Comparison of ENCODE assay signal across 10 cellular contexts in genomic region chr17:29039764-29040598, GRCh38. TPM values are rescaled to one million over a fixed set of nuclear protein-coding genes. Genes with fewer than 3 reads are reported as not detected.
A peak's percentile ranks its signal among the peaks of the same experiment; 100 is the strongest.
DNase-seq lines count a peak whose midpoint lies in the region; ATAC-seq, FAIRE-seq and TF ChIP-seq lines count a peak whose summit lies in the region.
"Had no signal": no experiment of that assay in that cellular context is flagged by ENCODE, and none has a peak within 500 bp of the region (broad histone marks: within the 10 kb centered on the region; RNA-seq: fewer than 3 reads in every experiment).

No MANE protein-coding gene starts in this region.

- peak overlapping the region; percentile 64 for H3K18ac ChIP-seq in mesendoderm (ENCODE audit: low read length)

- TF ChIP-seq CTCF in AG10803 (conservative IDR thresholded peaks at IDR 0.05; ENCODE audit: low read length) (no peak), bronchial epithelial cell (IDR thresholded peaks at IDR 0.05; ENCODE audit: insufficient read depth, low read length, severe bottlenecking) (no peak)

- H2BK5ac ChIP-seq in mesendoderm (ENCODE audit: low read length) = peak overlapping the region; percentile 89

- no peak for FAIRE-seq in bronchial epithelial cell (lab: Jason Lieb, UNC)

- 81% methylated on average over 13 of the region's 13 CpGs for WGBS in HUES64
- no CpG with 5 or more reads among the region's 13 CpGs for WGBS in mesendoderm (ENCODE audit: extremely low coverage, insufficient coverage, low lambda C conversion rate)

- H3K4me1 ChIP-seq in HUES64 (ENCODE audit: insufficient read depth, low read length) = peaks cover 63% of the 10 kb centered on the region
- peaks cover 30% of the 10 kb centered on the region for H3K4me1 ChIP-seq in mesendoderm (ENCODE audit: control insufficient read depth, low read depth, low read length)

- H3K4me3 ChIP-seq in AG10803 (ENCODE audit: low read length) (no peak overlapping the region), HUES64 (ENCODE audit: low read length) (no peak overlapping the region), bronchial epithelial cell (ENCODE audit: low read depth, low read length) (no peak overlapping the region), mesendoderm (ENCODE audit: low read length) (no peak overlapping the region)

- peak overlapping the region; percentile 33; the same call in 1 of the 2 replicates for H3K27ac ChIP-seq in HUES64 (ENCODE audit: low read depth, low read length)
- peak overlapping the region; percentile 75 for H3K27ac ChIP-seq in mesendoderm (ENCODE audit: low read depth, low read length)

- H3K23ac ChIP-seq in mesendoderm (ENCODE audit: low read length) = no peak overlapping the region

- no peak overlapping the region for H4K8ac ChIP-seq in mesendoderm (ENCODE audit: low read depth, low read length)

- ATAC-seq in GM21723 (IDR thresholded peaks at IDR 0.05; ENCODE audit: unreplicated experiment) (no peak), HG02678 (IDR thresholded peaks at IDR 0.05; ENCODE audit: unreplicated experiment) (no peak)
- ATAC-seq: natural killer cell treated with Interleukin-12 subunit alpha and Interleukin-12 subunit beta and Interleukin-15 and Interleukin-18, amount 100 ng/mL, for 72 hours had no signal

- H2AK5ac ChIP-seq in mesendoderm (ENCODE audit: low read length) = no peak overlapping the region

- H3K79me1 ChIP-seq in mesendoderm (ENCODE audit: low read length) = no peaks in the 10 kb centered on the region

- DNase-seq in AG10803 (ENCODE audit: low read depth) = peak; percentile 80
- DNase-seq in bronchial epithelial cell (ENCODE audit: low read depth) = peak; percentile 68
- DNase-seq in mesendoderm = peak; percentile 96
- no peak for DNase-seq in RKO (ENCODE audit: low spot score)
- DNase-seq in T-helper 1 cell = no peak
- DNase-seq: MM.1S had no signal

- no peak overlapping the region for H3K9ac ChIP-seq in HUES64 (ENCODE audit: low read depth, low read length)
- H3K9ac ChIP-seq in mesendoderm (ENCODE audit: low read length) = peak overlapping the region; percentile 39

- no peak overlapping the region for H2BK120ac ChIP-seq in mesendoderm (ENCODE audit: low read depth, low read length)

- no peaks in the 10 kb centered on the region for H3K79me2 ChIP-seq in mesendoderm (ENCODE audit: control insufficient read depth, insufficient read depth, low read length)

- peaks cover 2% of the 10 kb centered on the region; the same call in 1 of the 2 replicates for H3K36me3 ChIP-seq in HUES64 (ENCODE audit: insufficient read depth, low read length)
- no peaks in the 10 kb centered on the region for H3K36me3 ChIP-seq in bronchial epithelial cell (ENCODE audit: control insufficient read depth, insufficient read depth, low read length)
- no peaks in the 10 kb centered on the region for H3K36me3 ChIP-seq in mesendoderm (ENCODE audit: control insufficient read depth, insufficient read depth, low read length)

- peak overlapping the region; percentile 81 for H3K56ac ChIP-seq in mesendoderm (ENCODE audit: low read length)

- H4K5ac ChIP-seq in mesendoderm (ENCODE audit: low read length) = no peak overlapping the region

- no peak overlapping the region for H3K4me2 ChIP-seq in mesendoderm (ENCODE audit: low read length)

- no peaks in the 10 kb centered on the region for H3K27me3 ChIP-seq in HUES64 (ENCODE audit: insufficient read depth, low read length)
- H3K27me3 ChIP-seq in bronchial epithelial cell (ENCODE audit: control insufficient read depth, insufficient read depth, low read length) = peaks cover 11% of the 10 kb centered on the region
- H3K27me3 ChIP-seq in mesendoderm (ENCODE audit: insufficient read depth, low read length, poor library complexity) = no peaks in the 10 kb centered on the region

- H2BK15ac ChIP-seq in mesendoderm (replicated peaks; ENCODE audit: low read depth) = no peak overlapping the region

- peaks cover 1% of the 10 kb centered on the region; the same call in 1 of the 2 replicates for H3K9me3 ChIP-seq in HUES64 (ENCODE audit: insufficient read depth, low read depth, low read length)

- H3K4ac ChIP-seq in mesendoderm (ENCODE audit: low read depth, low read length) = peak overlapping the region; percentile 85

RNA-seq across cellular contexts. Expression of gene PIPOX, which starts 3.0 kb away (rescaled TPM):
- polyA plus RNA-seq in HUES64 (2013, experiment 1 of 2) = 21.1 TPM
- polyA plus RNA-seq in HUES64 (2013, experiment 2 of 2) = 21.7 TPM
- 0.26 and 1.4 TPM in 2 replicates for total RNA-seq in bronchial epithelial cell
- polyA plus RNA-seq in mesendoderm (2013, experiment 1 of 2) = 10.3 TPM
- polyA plus RNA-seq in mesendoderm (2013, experiment 2 of 2) = 10.9 TPM

RNA-seq across cellular contexts. Expression of gene SEZ6, which starts 34.1 kb away (rescaled TPM):
- 4.5 TPM for polyA plus RNA-seq in HUES64 (2013, experiment 1 of 2)
- 4.8 TPM for polyA plus RNA-seq in HUES64 (2013, experiment 2 of 2)
- total RNA-seq in bronchial epithelial cell = not detected in 2 replicates
- 0.31 TPM for polyA plus RNA-seq in mesendoderm (2013, experiment 1 of 2)
- polyA plus RNA-seq in mesendoderm (2013, experiment 2 of 2) = 0.36 TPM
- total RNA-seq: natural killer cell treated with Interleukin-12 subunit alpha and Interleukin-12 subunit beta and Interleukin-15 and Interleukin-18, amount 100 ng/mL, for 72 hours had no signal

Comparison
In these comparisons a context has a peak if more than half of its experiments do, and no peak if none do; other contexts are left out.
1. DNase-seq: peak in AG10803 (single experiment), bronchial epithelial cell (single experiment) and mesendoderm (single experiment); none in RKO (single experiment) and T-helper 1 cell (0 of 5).